Comparison of ENCODE assay signal across 8 cellular contexts in genomic region chr3:184133840-184134745, GRCh38. TPM values are rescaled to one million over a fixed set of nuclear protein-coding genes. Genes with fewer than 3 reads are reported as not detected.
A peak's percentile ranks its signal among the peaks of the same experiment; 100 is the strongest.
DNase-seq lines count a peak whose midpoint lies in the region; ATAC-seq and TF ChIP-seq lines count a peak whose summit lies in the region.

No MANE protein-coding gene starts in this region.

- no peaks in the 10 kb centered on the region for H3K9me3 ChIP-seq in liver (ENCODE audit: control insufficient read depth in 4 of 4, low read length in 3 of 4)

- WGBS in liver = 1% methylated on average over 37 of the region's 37 CpGs

- TF ChIP-seq CTCF in liver (IDR thresholded peaks at IDR 0.05; ENCODE audit: low read depth, low read length, missing input control) = no peak

- DNase-seq in DMS79 treated with DMSO at 0.1 percent for 48 hours (lab: John Stamatoyannopoulos, UW) (peak; percentile 64), NCI-H446 treated with DMSO at 0.1 percent for 48 hours (lab: John Stamatoyannopoulos, UW) (peak; percentile 82), ecto neural progenitor cell (ENCODE audit: low spot score) (peak; percentile 85), 8988T (no peak)
- DNase-seq in activated CD4-positive, alpha-beta T cell treated with anti-CD3 and anti-CD28 coated beads, Interleukin-2, amount 10 ng/mL, durations not matched to agents 24 days and 14 days = peak; percentile 83
- peak; percentile 67 for DNase-seq in stimulated activated CD4-positive, alpha-beta T cell treated with anti-CD3 and anti-CD28 coated beads, Interleukin-4, amount 100 ng/mL, for 1 hour

- H3K4me1 ChIP-seq in liver (ENCODE audit: control insufficient read depth in 4 of 4, insufficient read depth in 4 of 4, low read length in 3 of 4) = peaks cover 2 to 32% (median 21%) of the 10 kb centered on the region in 4 donors

- peak overlapping the region; percentile 83 to 91 for H3K27ac ChIP-seq in liver (ENCODE audit: low read depth in 1 of 2, low read length in 2 of 2)

- peak; percentile 41 for ATAC-seq in HG02852 (IDR thresholded peaks at IDR 0.05; ENCODE audit: unreplicated experiment)

- peaks cover 0 to 4% (median 1%) of the 10 kb centered on the region in 4 donors for H3K36me3 ChIP-seq in liver (ENCODE audit: control insufficient read depth in 4 of 4, insufficient read depth in 3 of 4, low read depth in 1 of 4, low read length in 3 of 4)

- H3K27ac Mint-ChIP-seq in activated CD4-positive, alpha-beta T cell treated with anti-CD3 and anti-CD28 coated beads, Interleukin-2, amount 10 ng/mL, durations not matched to agents 24 days and 14 days = peak overlapping the region; percentile 93

- peaks cover 14% of the 10 kb centered on the region for H3K36me3 Mint-ChIP-seq in activated CD4-positive, alpha-beta T cell treated with anti-CD3 and anti-CD28 coated beads, Interleukin-2, amount 10 ng/mL, durations not matched to agents 24 days and 14 days (ENCODE audit: low read depth)

- H3K27me3 ChIP-seq in liver (ENCODE audit: control insufficient read depth in 4 of 4, insufficient read depth in 4 of 4, low read length in 3 of 4) = no peaks in the 10 kb centered on the region

- peak overlapping the region; percentile 97 for H3K4me3 Mint-ChIP-seq in activated CD4-positive, alpha-beta T cell treated with anti-CD3 and anti-CD28 coated beads, Interleukin-2, amount 10 ng/mL, durations not matched to agents 24 days and 14 days

- peak overlapping the region; percentile 85 to 86 for H3K9ac ChIP-seq in liver (ENCODE audit: low read depth in 1 of 2, low read length in 2 of 2)

- H3K4me3 ChIP-seq in liver (ENCODE audit: low read depth in 1 of 3, low read length in 3 of 3) = peak overlapping the region; percentile 72 to 97 (median 96)

- intact Hi-C loops in activated CD4-positive, alpha-beta T cell treated with anti-CD3 and anti-CD28 coated beads, Interleukin-2, amount 10 ng/mL, durations not matched to agents 24 days and 14 days (cut with micrococcal nuclease) = loop anchor here (10.0 kb wide), 1 partner anchor 239 kb away; no protein-coding TSS in a partner anchor

- TF ChIP-seq RAD21 in liver (IDR thresholded peaks at IDR 0.05) = no peak

- H3K9me3 Mint-ChIP-seq in activated CD4-positive, alpha-beta T cell treated with anti-CD3 and anti-CD28 coated beads, Interleukin-2, amount 10 ng/mL, durations not matched to agents 24 days and 14 days = no peaks in the 10 kb centered on the region

- H3K27me3 Mint-ChIP-seq in activated CD4-positive, alpha-beta T cell treated with anti-CD3 and anti-CD28 coated beads, Interleukin-2, amount 10 ng/mL, durations not matched to agents 24 days and 14 days = peaks cover 5% of the 10 kb centered on the region

- peaks cover 32% of the 10 kb centered on the region for H3K4me1 Mint-ChIP-seq in activated CD4-positive, alpha-beta T cell treated with anti-CD3 and anti-CD28 coated beads, Interleukin-2, amount 10 ng/mL, durations not matched to agents 24 days and 14 days

TF ChIP-seq in liver, 16 proteins besides CTCF, POLR2A, EP300 and RAD21:
- TF ChIP-seq HNF4G (IDR thresholded peaks at IDR 0.05) = no peak
- TF ChIP-seq ZBTB33 (IDR thresholded peaks at IDR 0.05) = no peak
- TF ChIP-seq REST (IDR thresholded peaks at IDR 0.05) = no peak
- peak; percentile 53 to 66 for TF ChIP-seq RXRA (IDR thresholded peaks at IDR 0.05)
- TF ChIP-seq SP1 (IDR thresholded peaks at IDR 0.05) = peak; percentile 59
- TF ChIP-seq JUND (IDR thresholded peaks at IDR 0.05) = no peak
- TF ChIP-seq HNF4A (conservative IDR thresholded peaks at IDR 0.05) = peak in 1 of 2 donors; percentile 16
- no peak for TF ChIP-seq FOXA2 (IDR thresholded peaks at IDR 0.05)
- no peak for TF ChIP-seq FOXA1 (IDR thresholded peaks at IDR 0.05)
- peak in 1 of 2 donors; percentile 70 for TF ChIP-seq GABPA (IDR thresholded peaks at IDR 0.05 in 1 of 2, conservative IDR thresholded peaks at IDR 0.05 in 1 of 2)
- TF ChIP-seq EGR1 (IDR thresholded peaks at IDR 0.05; ENCODE audit: low read depth in 2 of 2) = peak in 1 of 2 donors; percentile 19
- no peak for TF ChIP-seq ATF3 (IDR thresholded peaks at IDR 0.05)
- TF ChIP-seq YY1 (IDR thresholded peaks at IDR 0.05) = peak; percentile 82
- peak; percentile 94 for TF ChIP-seq MAX (IDR thresholded peaks at IDR 0.05)
- peak; percentile 39 for TF ChIP-seq NR2F2 (IDR thresholded peaks at IDR 0.05)
- no peak for TF ChIP-seq TAF1 (conservative IDR thresholded peaks at IDR 0.05)

RNA-seq across cellular contexts. Expression of gene EIF2B5, which starts 1.1 kb away (rescaled TPM):
- total RNA-seq in activated CD4-positive, alpha-beta T cell treated with anti-CD3 and anti-CD28 coated beads, Interleukin-2, amount 10 ng/mL, durations not matched to agents 24 days and 14 days = 72.2 and 74.7 TPM in 2 replicates
- total RNA-seq in liver = 10 to 100 TPM; 28.2 to 34.3 TPM
- polyA plus RNA-seq in liver = 10 to 100 TPM; 19.0 to 20.6 TPM

RNA-seq across cellular contexts. Expression of gene DVL3, which starts 21.1 kb away (rescaled TPM):
- total RNA-seq in activated CD4-positive, alpha-beta T cell treated with anti-CD3 and anti-CD28 coated beads, Interleukin-2, amount 10 ng/mL, durations not matched to agents 24 days and 14 days = 49.0 and 54.5 TPM in 2 replicates
- 10 to 100 TPM; 19.2 to 26.3 TPM for total RNA-seq in liver
- polyA plus RNA-seq in liver = 10 to 100 TPM in 1 of 2 donors, 1 to 10 TPM in 1; 8.6 to 15.7 TPM

RNA-seq across cellular contexts. Expression of gene HTR3E, which starts 37.2 kb away (rescaled TPM):
- not detected in 2 replicates for total RNA-seq in activated CD4-positive, alpha-beta T cell treated with anti-CD3 and anti-CD28 coated beads, Interleukin-2, amount 10 ng/mL, durations not matched to agents 24 days and 14 days
- total RNA-seq in liver = not detected
- not detected for polyA plus RNA-seq in liver

RNA-seq across cellular contexts. Expression of gene AP2M1, which starts 40.6 kb away (rescaled TPM):
- total RNA-seq in activated CD4-positive, alpha-beta T cell treated with anti-CD3 and anti-CD28 coated beads, Interleukin-2, amount 10 ng/mL, durations not matched to agents 24 days and 14 days = 241 and 242 TPM in 2 replicates
- total RNA-seq in liver = 100 to 1,000 TPM; 114 to 200 TPM
- polyA plus RNA-seq in liver = 100 to 1,000 TPM in 1 of 2 donors, 10 to 100 TPM in 1; 71.9 to 155 TPM

RNA-seq across cellular contexts. Expression of gene ABCF3, which starts 51.9 kb away (rescaled TPM):
- 66.9 and 67.6 TPM in 2 replicates for total RNA-seq in activated CD4-positive, alpha-beta T cell treated with anti-CD3 and anti-CD28 coated beads, Interleukin-2, amount 10 ng/mL, durations not matched to agents 24 days and 14 days
- total RNA-seq in liver = 10 to 100 TPM; 28.1 to 59.2 TPM
- 10 to 100 TPM; 29.7 to 37.8 TPM for polyA plus RNA-seq in liver
